Comparison of ENCODE assay signal across 20 cellular contexts in the genomic region with DNA sequence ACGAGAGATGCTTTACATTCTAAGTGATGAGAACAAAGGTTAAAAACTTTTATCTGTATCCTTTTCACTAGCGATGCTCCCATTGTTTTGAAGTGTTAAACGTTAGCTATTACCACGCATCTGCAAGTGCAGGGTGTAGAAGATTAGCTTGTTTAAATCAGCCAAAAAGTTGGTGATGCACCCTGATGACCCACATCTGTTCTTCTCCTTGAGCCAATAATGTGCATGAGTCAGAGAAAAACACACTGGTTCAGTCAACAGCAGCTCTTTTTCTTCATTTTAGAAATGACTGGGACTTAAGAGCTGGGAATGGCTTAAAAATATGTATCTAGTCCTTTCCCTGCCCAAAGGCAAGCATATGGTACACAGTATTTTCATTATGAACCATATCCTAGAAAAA.
A peak's percentile ranks its signal among the peaks of the same experiment; 100 is the strongest.
DNase-seq lines count a peak whose midpoint lies in the region; ATAC-seq and TF ChIP-seq lines count a peak whose summit lies in the region.
"Had no signal": no experiment of that assay in that cellular context is flagged by ENCODE, and none has a peak within 500 bp of the region (broad histone marks: within the 10 kb centered on the region; RNA-seq: fewer than 3 reads in every experiment).

No MANE protein-coding gene starts in this region.

- no peaks in the 10 kb centered on the region for H3K27me3 Mint-ChIP-seq in activated T-helper 1 cell treated with anti-CD3 and anti-CD28 coated beads, Interleukin-12 subunit alpha, Interleukin-12 subunit beta, Interleukin-2, Interleukin-4 antibody, amounts not matched to agents 30 ng/mL and 10 ng/mL and 1 ng/mL, durations not matched to agents 14 hours and 24 hours and 36 hours (ENCODE audit: insufficient read depth)
- H3K27me3 Mint-ChIP-seq: stimulated activated naive B cell treated with anti-CD40 and anti-IgM and Interleukin-4, amounts not matched to agents 10 μg/mL and 1 μg/mL and 100 μg/mL, for 72 hours had no signal

- in situ Hi-C loops in brain microvascular endothelial cell (cut with HindIII; ENCODE audit: low pct_ligation_motif_present, low sequenced_read_pairs): no loop called here

- no peaks in the 10 kb centered on the region for H3K27me3 ChIP-seq in brain microvascular endothelial cell (replicated peaks)
- H3K27me3 ChIP-seq in upper lobe of right lung: no peaks in the 10 kb centered on the region
- H3K27me3 ChIP-seq: SJCRH30, spleen had no signal

- no peaks in the 10 kb centered on the region for H3K4me1 Mint-ChIP-seq in activated T-helper 1 cell treated with anti-CD3 and anti-CD28 coated beads, Interleukin-12 subunit alpha, Interleukin-12 subunit beta, Interleukin-2, Interleukin-4 antibody, amounts not matched to agents 30 ng/mL and 10 ng/mL and 1 ng/mL, durations not matched to agents 14 hours and 24 hours and 36 hours (ENCODE audit: low read depth)
- H3K4me1 Mint-ChIP-seq: stimulated activated naive B cell treated with anti-CD40 and anti-IgM and Interleukin-4, amounts not matched to agents 10 μg/mL and 1 μg/mL and 100 μg/mL, for 72 hours had no signal

- H3K36me3 ChIP-seq in brain microvascular endothelial cell (replicated peaks): no peaks in the 10 kb centered on the region
- no peaks in the 10 kb centered on the region for H3K36me3 ChIP-seq in upper lobe of right lung
- H3K36me3 ChIP-seq: SJCRH30, spleen had no signal

- intact Hi-C loops in left ventricle myocardium superior (cut with micrococcal nuclease) (no loop called here), upper lobe of right lung (cut with DNase I) (no loop called here)
- intact Hi-C loops in activated T-helper 1 cell treated with anti-CD3 and anti-CD28 coated beads, Interleukin-12 subunit alpha, Interleukin-12 subunit beta, Interleukin-2, Interleukin-4 antibody, amounts not matched to agents 30 ng/mL and 10 ng/mL and 1 ng/mL, durations not matched to agents 14 hours and 24 hours and 36 hours (cut with micrococcal nuclease): no loop called here

- H3K4me3 ChIP-seq in brain microvascular endothelial cell (ENCODE audit: low read depth, low read length): no peak overlapping the region
- H3K4me3 ChIP-seq in upper lobe of right lung: no peak overlapping the region
- H3K4me3 ChIP-seq: SJCRH30, spleen had no signal

- H3K9me3 ChIP-seq in upper lobe of right lung: no peaks in the 10 kb centered on the region
- H3K9me3 ChIP-seq: SJCRH30, spleen had no signal

- no peak overlapping the region for H3K27ac ChIP-seq in brain microvascular endothelial cell
- no peak overlapping the region for H3K27ac ChIP-seq in upper lobe of right lung
- H3K27ac ChIP-seq: 22Rv1, SJCRH30, spleen had no signal

- ATAC-seq in left ventricle myocardium superior (peak; percentile 88), upper lobe of right lung (peak; percentile 30), HG03135 (IDR thresholded peaks at IDR 0.05; ENCODE audit: unreplicated experiment) (no peak)
- ATAC-seq: activated CD4-positive, CD25-positive, alpha-beta regulatory T cell treated with anti-CD3 and anti-CD28 coated beads, Interleukin-2, amount 50 U/mL, for 24 hours; CD8-positive, alpha-beta T cell; esophagus mucosa; left lobe of liver; stimulated activated naive B cell treated with anti-CD40 and anti-IgM and Interleukin-4, amounts not matched to agents 10 μg/mL and 1 μg/mL and 100 μg/mL, for 72 hours had no signal

- peaks cover 3% of the 10 kb centered on the region for H3K9me3 Mint-ChIP-seq in activated T-helper 1 cell treated with anti-CD3 and anti-CD28 coated beads, Interleukin-12 subunit alpha, Interleukin-12 subunit beta, Interleukin-2, Interleukin-4 antibody, amounts not matched to agents 30 ng/mL and 10 ng/mL and 1 ng/mL, durations not matched to agents 14 hours and 24 hours and 36 hours
- H3K9me3 Mint-ChIP-seq: brain; CD8-positive, alpha-beta T cell had no signal

- no peaks in the 10 kb centered on the region for H3K4me1 ChIP-seq in upper lobe of right lung
- H3K4me1 ChIP-seq: spleen had no signal

- TF ChIP-seq CTCF in brain microvascular endothelial cell (IDR thresholded peaks at IDR 0.05; ENCODE audit: low read depth, low read length, missing control alignments): no peak
- TF ChIP-seq CTCF in upper lobe of right lung (IDR thresholded peaks at IDR 0.05): no peak

- no peak overlapping the region for H3K4me3 Mint-ChIP-seq in activated T-helper 1 cell treated with anti-CD3 and anti-CD28 coated beads, Interleukin-12 subunit alpha, Interleukin-12 subunit beta, Interleukin-2, Interleukin-4 antibody, amounts not matched to agents 30 ng/mL and 10 ng/mL and 1 ng/mL, durations not matched to agents 14 hours and 24 hours and 36 hours
- H3K4me3 Mint-ChIP-seq: brain; CD8-positive, alpha-beta T cell; stimulated activated naive B cell treated with anti-CD40 and anti-IgM and Interleukin-4, amounts not matched to agents 10 μg/mL and 1 μg/mL and 100 μg/mL, for 72 hours had no signal

- no peak overlapping the region for H3K27ac Mint-ChIP-seq in activated T-helper 1 cell treated with anti-CD3 and anti-CD28 coated beads, Interleukin-12 subunit alpha, Interleukin-12 subunit beta, Interleukin-2, Interleukin-4 antibody, amounts not matched to agents 30 ng/mL and 10 ng/mL and 1 ng/mL, durations not matched to agents 14 hours and 24 hours and 36 hours
- H3K27ac Mint-ChIP-seq: CD8-positive, alpha-beta T cell; stimulated activated naive B cell treated with anti-CD40 and anti-IgM and Interleukin-4, amounts not matched to agents 10 μg/mL and 1 μg/mL and 100 μg/mL, for 72 hours had no signal

- DNase-seq in DMS53 (lab: John Stamatoyannopoulos, UW) (peak; percentile 30), DMS53 treated with DMSO at 0.1 percent for 48 hours (lab: John Stamatoyannopoulos, UW; ENCODE audit: unreplicated experiment) (no peak), brain microvascular endothelial cell (peak; percentile 11), left ventricle myocardium superior (no peak), upper lobe of right lung (no peak)
- no peak for DNase-seq in activated T-helper 1 cell treated with anti-CD3 and anti-CD28 coated beads, Interleukin-12 subunit alpha, Interleukin-12 subunit beta, Interleukin-2, Interleukin-4 antibody, amounts not matched to agents 30 ng/mL and 10 ng/mL and 1 ng/mL, durations not matched to agents 14 hours and 24 hours and 36 hours (ENCODE audit: low spot score)
- DNase-seq in activated CD4-positive, alpha-beta T cell treated with anti-CD3 and anti-CD28 coated beads for 48 hours: no peak
- DNase-seq: activated gamma-delta T cell; CD8-positive, alpha-beta T cell; NCI-H1694; spleen; stimulated activated naive B cell treated with anti-CD40 and anti-IgM and Interleukin-4, amounts not matched to agents 10 μg/mL and 1 μg/mL and 100 μg/mL, for 72 hours; T-helper 9 cell had no signal

- no peaks in the 10 kb centered on the region for H3K36me3 Mint-ChIP-seq in activated T-helper 1 cell treated with anti-CD3 and anti-CD28 coated beads, Interleukin-12 subunit alpha, Interleukin-12 subunit beta, Interleukin-2, Interleukin-4 antibody, amounts not matched to agents 30 ng/mL and 10 ng/mL and 1 ng/mL, durations not matched to agents 14 hours and 24 hours and 36 hours (ENCODE audit: low read depth)
- H3K36me3 Mint-ChIP-seq: brain; CD8-positive, alpha-beta T cell; stimulated activated naive B cell treated with anti-CD40 and anti-IgM and Interleukin-4, amounts not matched to agents 10 μg/mL and 1 μg/mL and 100 μg/mL, for 72 hours had no signal

Comparison
In these comparisons a context has a peak if more than half of its experiments do, and no peak if none do; other contexts are left out.
1. DNase-seq: peak in DMS53 (single experiment) and brain microvascular endothelial cell (single experiment); none in DMS53 treated with DMSO at 0.1 percent for 48 hours (single experiment), left ventricle myocardium superior (single experiment), upper lobe of right lung (single experiment), activated T-helper 1 cell treated with anti-CD3 and anti-CD28 coated beads, Interleukin-12 subunit alpha, Interleukin-12 subunit beta, Interleukin-2, Interleukin-4 antibody, amounts not matched to agents 30 ng/mL and 10 ng/mL and 1 ng/mL, durations not matched to agents 14 hours and 24 hours and 36 hours (single experiment) and activated CD4-positive, alpha-beta T cell treated with anti-CD3 and anti-CD28 coated beads for 48 hours (single experiment).